In the genomic region with DNA sequence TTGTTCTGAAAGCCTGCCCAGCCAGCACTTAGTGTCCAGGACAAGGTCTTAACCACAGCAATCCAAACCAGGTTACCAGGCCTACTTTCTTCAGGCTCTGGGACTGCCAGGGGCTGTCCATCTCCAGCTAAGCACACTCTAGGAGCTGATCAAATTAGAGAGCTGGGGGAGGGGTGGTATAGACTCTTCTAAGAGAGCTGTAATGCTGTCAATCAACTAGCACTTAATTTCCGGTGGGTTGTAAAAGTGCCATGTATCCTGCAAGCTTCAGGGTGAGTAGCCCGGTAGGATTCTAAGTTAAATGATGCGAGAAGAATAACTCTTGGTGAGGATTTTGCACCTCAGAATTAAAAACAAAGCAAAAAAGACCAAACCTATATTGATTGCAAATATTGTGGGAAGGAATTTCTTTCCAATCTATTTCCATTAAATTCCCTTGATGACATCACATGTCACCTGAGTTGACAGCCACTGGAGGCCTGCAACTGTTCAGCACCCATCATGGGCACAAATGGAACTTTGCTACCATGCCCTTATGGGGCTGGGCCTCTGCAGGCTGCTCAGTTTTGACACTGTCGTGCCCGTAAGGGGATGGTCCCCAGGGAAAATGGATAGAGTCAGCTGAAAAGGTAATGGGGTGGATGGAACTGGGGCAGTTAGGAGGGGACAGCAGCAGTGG, we compare ENCODE assay signal across 13 cellular contexts. TPM values are rescaled to one million over a fixed set of nuclear protein-coding genes. Genes with fewer than 3 reads are reported as not detected.
DNase-seq lines count a peak whose midpoint lies in the region; ATAC-seq and TF ChIP-seq lines count a peak whose summit lies in the region.
"Had no signal": no experiment of that assay in that cellular context is flagged by ENCODE, and none has a peak within 500 bp of the region (broad histone marks: within the 10 kb centered on the region; RNA-seq: fewer than 3 reads in every experiment).

No MANE protein-coding gene starts in this region.

- H3K36me3 Mint-ChIP-seq in naive thymus-derived CD4-positive, alpha-beta T cell: no peaks in the 10 kb centered on the region

- TF ChIP-seq CTCF in A673 (conservative IDR thresholded peaks at IDR 0.05; ENCODE audit: low read depth, low read length) (no peak), HEK293 (tag by site-specific recombination; IDR thresholded peaks at IDR 0.05) (no peak), VCaP (conservative IDR thresholded peaks at IDR 0.05) (no peak), lower lobe of right lung (IDR thresholded peaks at IDR 0.05) (no peak)

- no peak overlapping the region for H3K27ac ChIP-seq in A673 (ENCODE audit: low read depth, low read length, poor library complexity, severe bottlenecking)
- H3K27ac ChIP-seq in HEK293 (ENCODE audit: extremely low read depth, low read depth, low read length): peak overlapping the region; percentile 63
- peak overlapping the region; percentile 94 for H3K27ac ChIP-seq in VCaP
- peak overlapping the region; percentile 56 for H3K27ac ChIP-seq in lower lobe of right lung
- no peak overlapping the region for H3K27ac ChIP-seq in naive thymus-derived CD4-positive, alpha-beta T cell (ENCODE audit: low read depth, low read length)
- H3K27ac ChIP-seq: SJSA1 had no signal

- POLR2A ChIA-PET in A673 (lab: Charles Lee; ENCODE audit: low non-redundant PET) (no interaction called here), HEK293 (lab: Yijun Ruan, JAX) (no interaction called here)
- POLR2A ChIA-PET in naive thymus-derived CD4-positive, alpha-beta T cell (lab: Charles Lee): interaction anchor here (0.5 kb wide), 1 partner anchor 198 kb away, joined by 5 read pairs; no protein-coding TSS in a partner anchor

- H3K27me3 ChIP-seq in A673 (replicated peaks; ENCODE audit: insufficient read depth, low read depth, low read length, poor library complexity) (no peaks in the 10 kb centered on the region), lower lobe of right lung (ENCODE audit: low read depth) (no peaks in the 10 kb centered on the region)
- H3K27me3 ChIP-seq in naive thymus-derived CD4-positive, alpha-beta T cell (ENCODE audit: control insufficient read depth in 2 of 2, insufficient read depth in 2 of 2, low read length in 2 of 2): no peaks in the 10 kb centered on the region
- H3K27me3 ChIP-seq: SJSA1, testis had no signal

- no peak overlapping the region for H3K4me3 Mint-ChIP-seq in naive thymus-derived CD4-positive, alpha-beta T cell
- H3K4me3 Mint-ChIP-seq: B cell had no signal

- H3K9me3 ChIP-seq in A673 (ENCODE audit: low read depth, low read length, poor library complexity, severe bottlenecking) (no peaks in the 10 kb centered on the region), HEK293 (ENCODE audit: control insufficient read depth, insufficient read depth, low read depth, low read length) (no peaks in the 10 kb centered on the region), lower lobe of right lung (no peaks in the 10 kb centered on the region)
- no peaks in the 10 kb centered on the region for H3K9me3 ChIP-seq in naive thymus-derived CD4-positive, alpha-beta T cell (ENCODE audit: control insufficient read depth in 2 of 3, low read length in 3 of 3)
- H3K9me3 ChIP-seq: SJSA1, testis had no signal

- BruUV-seq in A673 (replicated peaks; lab: Mats Ljungman, UMichigan): no TSS peak

- no peak for ATAC-seq in lower lobe of right lung
- no peak for ATAC-seq in naive thymus-derived CD4-positive, alpha-beta T cell
- ATAC-seq in GM21381 (IDR thresholded peaks at IDR 0.05; ENCODE audit: unreplicated experiment): no peak

- H3K4me1 Mint-ChIP-seq in naive thymus-derived CD4-positive, alpha-beta T cell: peaks cover 2 to 25% (median 11%) of the 10 kb centered on the region in 7 donors
- H3K4me1 Mint-ChIP-seq: B cell had no signal

- peaks cover 0 to 5% (median 0%) of the 10 kb centered on the region in 5 donors for H3K27me3 Mint-ChIP-seq in naive thymus-derived CD4-positive, alpha-beta T cell

- no peaks in the 10 kb centered on the region for H3K9me3 Mint-ChIP-seq in naive thymus-derived CD4-positive, alpha-beta T cell

- H3K4me3 ChIP-seq in A673 (ENCODE audit: low read depth, low read length, poor library complexity, severe bottlenecking) (no peak overlapping the region), HEK293 (ENCODE audit: low read depth, low read length) (no peak overlapping the region), lower lobe of right lung (no peak overlapping the region)
- no peak overlapping the region for H3K4me3 ChIP-seq in naive thymus-derived CD4-positive, alpha-beta T cell (ENCODE audit: low read length)
- H3K4me3 ChIP-seq: SJSA1, testis had no signal

- H3K36me3 ChIP-seq in A673 (ENCODE audit: insufficient read depth, low read length, poor library complexity, severe bottlenecking) (no peaks in the 10 kb centered on the region), HEK293 (ENCODE audit: control insufficient read depth in 2 of 2, insufficient read depth in 1 of 2, low read length in 2 of 2) (no peaks in the 10 kb centered on the region), lower lobe of right lung (no peaks in the 10 kb centered on the region)
- no peaks in the 10 kb centered on the region for H3K36me3 ChIP-seq in naive thymus-derived CD4-positive, alpha-beta T cell (ENCODE audit: control insufficient read depth in 2 of 3, insufficient read depth in 3 of 3, low read length in 3 of 3)
- H3K36me3 ChIP-seq: SJSA1 had no signal

- intact Hi-C loops in A673 (cut with micrococcal nuclease; ENCODE audit: unreplicated experiment) (no loop called here), lower lobe of right lung (cut with DNase I) (no loop called here)
- intact Hi-C loops in naive thymus-derived CD4-positive, alpha-beta T cell (cut with micrococcal nuclease): loop anchor here in 1 of 2 donors (10.0 kb wide), 2 partner anchors 855 to 1995 kb away; partner anchors contain the start of genes CAMKMT, PREPL and ZFP36L2

- H3K27ac Mint-ChIP-seq in naive thymus-derived CD4-positive, alpha-beta T cell: peak overlapping the region in 1 of 9 donors; percentile 18
- H3K27ac Mint-ChIP-seq: B cell had no signal

- H3K4me1 ChIP-seq in A673 (ENCODE audit: insufficient read depth, low read length, poor library complexity, severe bottlenecking): peaks cover 23% of the 10 kb centered on the region
- H3K4me1 ChIP-seq in HEK293 (ENCODE audit: control insufficient read depth, insufficient read depth, low read length): peaks cover 12% of the 10 kb centered on the region
- peaks cover 18% of the 10 kb centered on the region for H3K4me1 ChIP-seq in lower lobe of right lung
- peaks cover 0 to 4% of the 10 kb centered on the region in 2 donors for H3K4me1 ChIP-seq in naive thymus-derived CD4-positive, alpha-beta T cell (ENCODE audit: control insufficient read depth in 2 of 2, insufficient read depth in 2 of 2, low read length in 2 of 2)

- DNase-seq in A673 (ENCODE audit: low spot score) (peak; percentile 89), lower lobe of right lung (no peak), HPDE6-E6E7 (ENCODE audit: extremely low spot score) (no peak)
- no peak for DNase-seq in naive thymus-derived CD4-positive, alpha-beta T cell
- no peak for DNase-seq in effector CD8-positive, alpha-beta T cell (lab: John Stamatoyannopoulos, UW)
- DNase-seq: activated gamma-delta T cell treated with Interleukin-2 at 50 U/mL for 16 hours; NK-92 treated with Interleukin-12 subunit alpha and Interleukin-12 subunit beta, amount 100 ng/mL, for 24 hours; testis had no signal

- CTCF ChIA-PET in A673 (lab: Charles Lee): interaction anchor here (0.6 kb wide), 1 partner anchor 9 kb away, joined by 6 read pairs; no protein-coding TSS in a partner anchor
- CTCF ChIA-PET in HEK293 (lab: Yijun Ruan, JAX): interaction anchor here (0.7 to 0.9 kb wide), 2 partner anchors 500 to 516 kb away, joined by 3 to 4 read pairs; no protein-coding TSS in a partner anchor
- CTCF ChIA-PET in naive thymus-derived CD4-positive, alpha-beta T cell (lab: Charles Lee): interaction anchor here (0.6 kb wide), 1 partner anchor 150 kb away, joined by 3 read pairs; no protein-coding TSS in a partner anchor

TF ChIP-seq in HEK293, 187 proteins besides CTCF, POLR2A, EP300 and RAD21 (continues in another document):
- TF ChIP-seq ZNF341 (tag by site-specific recombination; IDR thresholded peaks at IDR 0.05; ENCODE audit: low read depth) (0 out of 2 replicates have a peak, but pooled peaks have one; percentile 13), ZNF248 (tag by site-specific recombination; IDR thresholded peaks at IDR 0.05) (no peak), PRDM6 (tag by site-specific recombination; IDR thresholded peaks at IDR 0.05) (peak; percentile 73), IKZF3 (tag by site-specific recombination; IDR thresholded peaks at IDR 0.05) (peak; percentile 32; the same call in 1 of the 2 replicates), ZNF23 (tag by site-specific recombination; IDR thresholded peaks at IDR 0.05; ENCODE audit: borderline replicate concordance) (no peak), FEZF1 (tag by site-specific recombination; IDR thresholded peaks at IDR 0.05) (0 out of 2 replicates have a peak, but pooled peaks have one; percentile 18), ZBTB44 (tag by site-specific recombination; IDR thresholded peaks at IDR 0.05) (peak; percentile 47; the same call in 1 of the 2 replicates)

RNA-seq across cellular contexts. Expression of gene COX7A2L, which starts 8.7 kb away (rescaled TPM):
- total RNA-seq in A673 (2021): 85.2 and 85.4 TPM in 2 replicates
- total RNA-seq in lower lobe of right lung: 89.4 TPM
- total RNA-seq in naive thymus-derived CD4-positive, alpha-beta T cell: 10 to 100 TPM; 57.3 to 87.7 (median 81.5) TPM
- 100 to 1,000 TPM; 137 to 204 TPM for polyA plus RNA-seq in naive thymus-derived CD4-positive, alpha-beta T cell

Comparison
In these comparisons a context has a peak if more than half of its experiments do, and no peak if none do; other contexts are left out.
1. H3K27ac ChIP-seq: peak in HEK293 (single experiment), VCaP (single experiment) and lower lobe of right lung (single experiment); none in A673 (single experiment) and naive thymus-derived CD4-positive, alpha-beta T cell (single experiment).